ENCODE assay signal across 19 cellular contexts in genomic region chr1:108913105-108913948, GRCh38. TPM values are rescaled to one million over a fixed set of nuclear protein-coding genes. Genes with fewer than 3 reads are reported as not detected.
DNase-seq lines count a peak whose midpoint lies in the region; ATAC-seq and TF ChIP-seq lines count a peak whose summit lies in the region.
"Had no signal": no experiment of that assay in that cellular context is flagged by ENCODE, and none has a peak within 500 bp of the region (broad histone marks: within the 10 kb centered on the region; RNA-seq: fewer than 3 reads in every experiment).

No MANE protein-coding gene starts in this region.

- H3K27me3 Mint-ChIP-seq in brain: no peaks in the 10 kb centered on the region

- H3K36me3 Mint-ChIP-seq in brain: peaks cover 30% of the 10 kb centered on the region
- H3K36me3 Mint-ChIP-seq: CD8-positive, alpha-beta T cell had no signal

- H3K79me2 ChIP-seq in DOHH2 (ENCODE audit: control insufficient read depth, low read length): no peaks in the 10 kb centered on the region

- H3K27ac ChIP-seq in DOHH2 (ENCODE audit: low read depth, low read length) (no peak overlapping the region), vagina (no peak overlapping the region)
- H3K27ac ChIP-seq: esophagus squamous epithelium, right lobe of liver, SJSA1 had no signal

- peak overlapping the region in 3 of 5 experiments; percentile 18 to 85 (median 58) for H3K27ac Mint-ChIP-seq in brain
- H3K27ac Mint-ChIP-seq: CD8-positive, alpha-beta T cell had no signal

- H3K36me3 ChIP-seq in DOHH2 (ENCODE audit: control insufficient read depth, low read length) (no peaks in the 10 kb centered on the region), vagina (peaks cover 0 to 6% of the 10 kb centered on the region in 2 donors)
- H3K36me3 ChIP-seq: right lobe of liver had no signal

- H3K9me2 ChIP-seq in DOHH2 (replicated peaks; ENCODE audit: control insufficient read depth, low read length): no peaks in the 10 kb centered on the region

- H3K27me3 ChIP-seq in DOHH2 (ENCODE audit: control insufficient read depth, low read length) (no peaks in the 10 kb centered on the region), vagina (no peaks in the 10 kb centered on the region)
- H3K27me3 ChIP-seq: esophagus squamous epithelium, right lobe of liver, SJSA1 had no signal

- H3F3A ChIP-seq in DOHH2 (ENCODE audit: control insufficient read depth, insufficient read depth): 0 out of 2 replicates have a peak, but pooled peaks cover 6% of the 10 kb centered on the region

- DNase-seq in NCI-H226: peak; percentile 30
- DNase-seq in hepatic stellate cell (ENCODE audit: low spot score): peak; percentile 7
- DNase-seq in OCI-M2 (lab: John Stamatoyannopoulos, UW; ENCODE audit: unreplicated experiment): no peak
- DNase-seq in vagina (ENCODE audit: extremely low spot score in 2 of 2): no peak
- no peak for DNase-seq in dedifferentiated amniotic fluid mesenchymal stem cell (ENCODE audit: extremely low spot score)
- DNase-seq: activated CD4-positive, alpha-beta T cell treated with anti-CD3 and anti-CD28 coated beads for 4 hours; activated gamma-delta T cell treated with Interleukin-2 at 50 U/mL for 16 hours; aorta; CD8-positive, alpha-beta T cell; esophagus squamous epithelium; NCI-H146; occipital lobe; right lobe of liver; T-helper 9 cell had no signal

- H3K9me3 Mint-ChIP-seq in brain: no peaks in the 10 kb centered on the region
- H3K9me3 Mint-ChIP-seq: CD8-positive, alpha-beta T cell had no signal

- H3K4me1 ChIP-seq in DOHH2 (ENCODE audit: control insufficient read depth, low read length): peaks cover 10% of the 10 kb centered on the region
- H3K4me1 ChIP-seq in vagina: no peaks in the 10 kb centered on the region
- H3K4me1 ChIP-seq: esophagus squamous epithelium, right lobe of liver, SJSA1 had no signal

- H3K4me2 ChIP-seq in DOHH2 (ENCODE audit: low read length): 0 out of 2 replicates have a peak overlapping the region, but pooled peaks have one; percentile 11

- H3K4me3 ChIP-seq in DOHH2 (ENCODE audit: low read length): no peak overlapping the region
- H3K4me3 ChIP-seq in vagina: no peak overlapping the region
- H3K4me3 ChIP-seq: esophagus squamous epithelium, right lobe of liver, SJSA1 had no signal

- H3K9me3 ChIP-seq in DOHH2 (ENCODE audit: control insufficient read depth, insufficient read depth, low read length): no peaks in the 10 kb centered on the region
- H3K9me3 ChIP-seq in vagina: no peaks in the 10 kb centered on the region
- H3K9me3 ChIP-seq: esophagus squamous epithelium, right lobe of liver, SJSA1 had no signal

- peak overlapping the region in 1 of 5 experiments; percentile 8 for H3K4me3 Mint-ChIP-seq in brain
- H3K4me3 Mint-ChIP-seq: CD8-positive, alpha-beta T cell had no signal

- H4K20me1 ChIP-seq in DOHH2 (ENCODE audit: control insufficient read depth, insufficient read depth, low read depth, low read length): no peaks in the 10 kb centered on the region

- intact Hi-C loops in vagina (cut with DNase I): no loop called here

- TF ChIP-seq CTCF in DOHH2 (IDR thresholded peaks at IDR 0.05; ENCODE audit: low read depth, low read length, poor library complexity, severe bottlenecking): no peak
- no peak for TF ChIP-seq CTCF in brain (conservative IDR thresholded peaks at IDR 0.05)
- TF ChIP-seq CTCF in vagina (IDR thresholded peaks at IDR 0.05): no peak

- H3K4me1 Mint-ChIP-seq in brain: peaks cover 5% of the 10 kb centered on the region

- ATAC-seq in GM21515 (IDR thresholded peaks at IDR 0.05; ENCODE audit: unreplicated experiment): no peak
- ATAC-seq: CD8-positive, alpha-beta T cell had no signal

- TF ChIP-seq POLR2A in vagina (IDR thresholded peaks at IDR 0.05): no peak

RNA-seq across cellular contexts. Expression of gene GPSM2, which starts 36.5 kb away (rescaled TPM):
- polyA plus RNA-seq in brain (ENCODE audit: insufficient read depth, low read depth, low replicate concordance): 19.0 TPM
- total RNA-seq in vagina: 45.4 TPM

RNA-seq across cellular contexts. Expression of gene CLCC1, which starts 50.0 kb away (rescaled TPM):
- polyA plus RNA-seq in brain (ENCODE audit: insufficient read depth, low read depth, low replicate concordance): 19.5 TPM
- 28.0 TPM for total RNA-seq in vagina

RNA-seq across cellular contexts. Expression of gene AKNAD1, which starts 56.4 kb away (rescaled TPM):
- polyA plus RNA-seq in brain (ENCODE audit: insufficient read depth, low read depth, low replicate concordance): not detected
- 3.9 TPM for total RNA-seq in vagina
- total RNA-seq: CD8-positive, alpha-beta T cell; Daoy; right lobe of liver had no signal
- polyA plus RNA-seq: aorta had no signal

Comparison
In these comparisons a context has a peak if more than half of its experiments do, and no peak if none do; other contexts are left out.
1. DNase-seq: peak in NCI-H226 (single experiment) and hepatic stellate cell (single experiment); none in OCI-M2 (single experiment), vagina (0 of 2) and dedifferentiated amniotic fluid mesenchymal stem cell (single experiment).